ENCODE assay signal across 10 cellular contexts in the genomic region with DNA sequence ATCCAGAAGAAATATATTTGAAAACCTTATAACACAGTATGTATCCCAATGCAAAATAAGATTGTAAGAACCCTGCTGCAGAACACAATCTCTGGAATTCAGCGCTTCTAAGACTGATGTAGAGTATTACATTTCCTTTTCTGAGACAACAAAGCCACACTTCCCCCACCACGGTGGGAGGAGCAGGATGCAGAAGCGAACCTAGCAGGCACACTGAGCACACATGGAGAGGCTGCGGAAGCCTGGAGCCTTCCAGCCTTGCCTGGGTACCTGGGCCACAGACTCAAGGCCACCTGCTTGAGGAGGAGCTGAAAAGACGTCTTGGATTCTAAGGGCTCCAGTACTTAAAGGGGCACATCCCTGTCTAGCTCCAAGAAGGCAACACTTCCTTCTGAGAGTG. TPM values are rescaled to one million over a fixed set of nuclear protein-coding genes. Genes with fewer than 3 reads are reported as not detected.
DNase-seq lines count a peak whose midpoint lies in the region; ATAC-seq and TF ChIP-seq lines count a peak whose summit lies in the region.
"Had no signal": no experiment of that assay in that cellular context is flagged by ENCODE, and none has a peak within 500 bp of the region (broad histone marks: within the 10 kb centered on the region; RNA-seq: fewer than 3 reads in every experiment).

No MANE protein-coding gene starts in this region.

- no peak overlapping the region for H3K4me3 ChIP-seq in heart right ventricle
- no peak overlapping the region for H3K4me3 ChIP-seq in choroid plexus epithelial cell (ENCODE audit: low read depth, low read length)
- no peak overlapping the region for H3K4me3 ChIP-seq in uterus

- H3K27me3 ChIP-seq in heart right ventricle = no peaks in the 10 kb centered on the region
- H3K27me3 ChIP-seq in uterus = no peaks in the 10 kb centered on the region

- H3K27ac ChIP-seq in heart right ventricle (peak overlapping the region in 8 of 10 donors; percentile 13 to 83 (median 76)), uterus (peak overlapping the region; percentile 48 to 69)

- DNase-seq in heart right ventricle (peak in 1 of 2 donors; percentile 28), Right ventricle myocardium superior (no peak), choroid plexus epithelial cell (ENCODE audit: low read depth) (peak; percentile 82), memory B cell (ENCODE audit: low spot score in 2 of 2) (no peak), uterus (no peak), SKM-1 (lab: John Stamatoyannopoulos, UW; ENCODE audit: unreplicated experiment) (no peak), SIG-M5 treated with dmso at 0.1 percent for 504 hours (lab: John Stamatoyannopoulos, UW; ENCODE audit: unreplicated experiment) (no peak)
- DNase-seq: NCI-H226; stimulated activated CD4-positive, alpha-beta T cell treated with anti-CD3 and anti-CD28 coated beads, Interleukin-15, amount 100 ng/mL, for 24 hours had no signal

- H3K27ac Mint-ChIP-seq in memory B cell = peak overlapping the region; percentile 76

- ATAC-seq in heart right ventricle (peak in 6 of 8 donors; percentile 32 to 54 (median 37)), Right ventricle myocardium superior (ENCODE audit: poor library complexity) (no peak), memory B cell (ENCODE audit: low read depth) (no peak), HG03442 (IDR thresholded peaks at IDR 0.05; ENCODE audit: unreplicated experiment) (no peak)

- peaks cover 12% of the 10 kb centered on the region for H3K4me1 Mint-ChIP-seq in memory B cell

- H3K36me3 ChIP-seq in heart right ventricle = peaks cover 0 to 97% (median 17%) of the 10 kb centered on the region in 9 donors
- no peaks in the 10 kb centered on the region for H3K36me3 ChIP-seq in uterus

- intact Hi-C loops in heart right ventricle (cut with DNase I) (loop anchor here in 1 of 10 donors (10.0 kb wide), 1 partner anchor 48 kb away; the partner anchor contains the start of genes ANKRD13A and GIT2), Right ventricle myocardium superior (cut with DNase I) (no loop called here), uterus (cut with DNase I; ENCODE audit: low total_unique reads) (no loop called here)

- no peak for TF ChIP-seq POLR2A in uterus (IDR thresholded peaks at IDR 0.05)

- H3K4me1 ChIP-seq in heart right ventricle (peaks cover 3 to 77% (median 68%) of the 10 kb centered on the region in 9 donors), uterus (peaks cover 0 to 11% of the 10 kb centered on the region in 2 donors)

- H3K4me3 Mint-ChIP-seq in memory B cell = no peak overlapping the region

- 40 to 52% methylated on average over 5 of the region's 5 CpGs for WGBS in heart right ventricle, 2 donors

- H3K9me3 Mint-ChIP-seq in memory B cell = no peaks in the 10 kb centered on the region

- TF ChIP-seq CTCF in heart right ventricle (IDR thresholded peaks at IDR 0.05) (no peak), choroid plexus epithelial cell (conservative IDR thresholded peaks at IDR 0.05; ENCODE audit: low read depth, low read length) (no peak), uterus (IDR thresholded peaks at IDR 0.05) (no peak)

- peaks cover 28% of the 10 kb centered on the region for H3K36me3 Mint-ChIP-seq in memory B cell

- H3K27me3 Mint-ChIP-seq in memory B cell = no peaks in the 10 kb centered on the region

- H3K9me3 ChIP-seq in heart right ventricle = no peaks in the 10 kb centered on the region
- H3K9me3 ChIP-seq in uterus = no peaks in the 10 kb centered on the region

RNA-seq across cellular contexts. Expression of gene TCHP, which starts 46.4 kb away (rescaled TPM):
- total RNA-seq in heart right ventricle = 10 to 100 TPM in 4 of 10 donors, 1 to 10 TPM in 6; 7.0 to 14.1 (median 9.1) TPM
- 10 to 100 TPM in 1 of 2 donors, 1 to 10 TPM in 1; 7.3 to 13.2 TPM for polyA plus RNA-seq in heart right ventricle
- 8.3 TPM for total RNA-seq in Right ventricle myocardium superior
- 10 to 100 TPM in 3 of 4 donors, 1 to 10 TPM in 1; 5.9 to 19.0 (median 12.8) TPM for total RNA-seq in uterus

RNA-seq across cellular contexts. Expression of gene GIT2, which starts 49.7 kb away (rescaled TPM):
- total RNA-seq in heart right ventricle (10 to 100 TPM; 31.7 to 44.9 (median 40.1) TPM), Right ventricle myocardium superior (41.5 TPM), uterus (10 to 100 TPM; 30.3 to 55.7 (median 47.0) TPM)
- polyA plus RNA-seq in heart right ventricle = 10 to 100 TPM; 17.8 to 21.5 TPM

RNA-seq across cellular contexts. Expression of gene ANKRD13A, which starts 52.7 kb away (rescaled TPM):
- 10 to 100 TPM; 15.3 to 29.0 (median 18.6) TPM for total RNA-seq in heart right ventricle
- polyA plus RNA-seq in heart right ventricle = 10 to 100 TPM; 14.0 to 25.7 TPM
- total RNA-seq in Right ventricle myocardium superior = 24.7 TPM
- total RNA-seq in uterus = 10 to 100 TPM; 13.1 to 54.3 (median 37.7) TPM

Comparison
In these comparisons a context has a peak if more than half of its experiments do, and no peak if none do; other contexts are left out.
1. ATAC-seq: peak in heart right ventricle (6 of 8); none in Right ventricle myocardium superior (single experiment), memory B cell (single experiment) and HG03442 (single experiment).